ENCODE assay signal across 9 cellular contexts in genomic region chr15:31344824-31345605, GRCh38. TPM values are rescaled to one million over a fixed set of nuclear protein-coding genes. Genes with fewer than 3 reads are reported as not detected.
DNase-seq lines count a peak whose midpoint lies in the region; ATAC-seq and TF ChIP-seq lines count a peak whose summit lies in the region.
"Had no signal": no experiment of that assay in that cellular context is flagged by ENCODE, and none has a peak within 500 bp of the region (broad histone marks: within the 10 kb centered on the region; RNA-seq: fewer than 3 reads in every experiment).

No MANE protein-coding gene starts in this region.

- peaks cover 89% of the 10 kb centered on the region for H3K36me3 Mint-ChIP-seq in effector memory CD8-positive, alpha-beta T cell (ENCODE audit: insufficient read depth)

- H3K36me3 ChIP-seq in spleen, result peaks cover 0 to 49% (median 4%) of the 10 kb centered on the region in 6 donors

- 44 to 64% (median 46%) methylated on average over 6 to 16 of the region's 16 CpGs for WGBS in spleen, 5 donors

- H3K27me3 Mint-ChIP-seq in effector memory CD8-positive, alpha-beta T cell, result no peaks in the 10 kb centered on the region

- TF ChIP-seq POLR2A in spleen (IDR thresholded peaks at IDR 0.05), result no peak

- H3K9me3 Mint-ChIP-seq in effector memory CD8-positive, alpha-beta T cell, result no peaks in the 10 kb centered on the region

- intact Hi-C loops in spleen (cut with DNase I; ENCODE audit: low total_unique reads), result no loop called here

- no peak for TF ChIP-seq CTCF in spleen (IDR thresholded peaks at IDR 0.05 in 8 of 11, conservative IDR thresholded peaks at IDR 0.05 in 3 of 11)

- H3K27ac ChIP-seq in spleen, result peak overlapping the region; percentile 35 to 100 (median 89)
- H3K27ac ChIP-seq: C4-2B had no signal

- H3K4me1 Mint-ChIP-seq in effector memory CD8-positive, alpha-beta T cell (ENCODE audit: low read depth in 2 of 2), result peaks cover 91 to 92% of the 10 kb centered on the region in 2 donors

- peak overlapping the region in 7 of 8 donors; percentile 22 to 66 (median 30) for H3K4me3 ChIP-seq in spleen

- peaks cover 27 to 100% (median 100%) of the 10 kb centered on the region in 6 donors for H3K4me1 ChIP-seq in spleen

- H3K4me3 Mint-ChIP-seq in effector memory CD8-positive, alpha-beta T cell, result peak overlapping the region; percentile 91 to 99

- ATAC-seq in effector memory CD8-positive, alpha-beta T cell (replicated peaks), result no peak
- no peak for ATAC-seq in GM21390 (IDR thresholded peaks at IDR 0.05; ENCODE audit: unreplicated experiment)

- H3K27me3 ChIP-seq in spleen (replicated peaks in 1 of 7), result no peaks in the 10 kb centered on the region

- H3K27ac Mint-ChIP-seq in effector memory CD8-positive, alpha-beta T cell, result peak overlapping the region; percentile 94 to 99

- peak; percentile 84 for DNase-seq in activated CD8-positive, alpha-beta memory T cell treated with anti-CD3 and anti-CD28 coated beads for 24 hours
- DNase-seq in activated CD8-positive, alpha-beta memory T cell treated with anti-CD3 and anti-CD28 coated beads, Interleukin-2, amount 50 U/mL, for 4 hours, result no peak
- DNase-seq in HT-29 (ENCODE audit: low spot score) (peak; percentile 23), spleen (peak; percentile 86), NCI-H146 treated with DMSO at 0.1 percent for 48 hours (lab: John Stamatoyannopoulos, UW; ENCODE audit: unreplicated experiment) (no peak), ureter (ENCODE audit: low spot score) (no peak)
- no peak for DNase-seq in effector memory CD8-positive, alpha-beta T cell

- H3K9me3 ChIP-seq in spleen, result no peaks in the 10 kb centered on the region

RNA-seq across cellular contexts. Expression of gene KLF13, which starts 18.4 kb away (rescaled TPM):
- total RNA-seq in HT-29 (2014; rRNA removed; shearing (Covaris generic)), result 52.2 and 52.7 TPM in 2 replicates
- total RNA-seq in spleen, result 100 to 1,000 TPM in 1 of 7 donors, 10 to 100 TPM in 6; 71.6 to 111 (median 85.8) TPM
- 10 to 100 TPM; 21.8 to 43.3 (median 43.1) TPM for polyA plus RNA-seq in spleen
- total RNA-seq in ureter, result 77.5 TPM

Comparison
In these comparisons a context has a peak if more than half of its experiments do, and no peak if none do; other contexts are left out.
1. DNase-seq: peak in activated CD8-positive, alpha-beta memory T cell treated with anti-CD3 and anti-CD28 coated beads for 24 hours (single experiment), HT-29 (single experiment) and spleen (single experiment); none in activated CD8-positive, alpha-beta memory T cell treated with anti-CD3 and anti-CD28 coated beads, Interleukin-2, amount 50 U/mL, for 4 hours (single experiment), effector memory CD8-positive, alpha-beta T cell (0 of 3), NCI-H146 treated with DMSO at 0.1 percent for 48 hours (single experiment) and ureter (single experiment).